ENCODE assay signal across 19 cellular contexts in genomic region chr21:46206163-46207005, GRCh38. TPM values are rescaled to one million over a fixed set of nuclear protein-coding genes. Genes with fewer than 3 reads are reported as not detected.
DNase-seq lines count a peak whose midpoint lies in the region; ATAC-seq and TF ChIP-seq lines count a peak whose summit lies in the region.
"Had no signal": no experiment of that assay in that cellular context is flagged by ENCODE, and none has a peak within 500 bp of the region (broad histone marks: within the 10 kb centered on the region; RNA-seq: fewer than 3 reads in every experiment).

No MANE protein-coding gene starts in this region.

- no peak overlapping the region for H3K27ac ChIP-seq in aorta (ENCODE audit: low read depth in 1 of 2, low read length in 2 of 2)
- H3K27ac ChIP-seq: 22Rv1, C4-2B, SJSA1 had no signal

- peaks cover 4 to 9% of the 10 kb centered on the region in 2 donors for H3K36me3 ChIP-seq in aorta (ENCODE audit: control insufficient read depth in 1 of 2, insufficient read depth in 2 of 2, low read length in 1 of 2)

- 90 to 93% methylated on average over 24 of the region's 24 CpGs for WGBS in aorta, 2 donors

- intact Hi-C loops in Right ventricle myocardium superior (cut with DNase I), result no loop called here
- intact Hi-C loops in left ventricle myocardium superior (cut with micrococcal nuclease), result no loop called here
- intact Hi-C loops in posterior vena cava (cut with DNase I), result no loop called here
- intact Hi-C loops in aorta (cut with DNase I), result loop anchor here in 1 of 2 donors (5.0 kb wide), 1 partner anchor 49 kb away; the partner anchor contains the start of gene FTCD

- DNase-seq in Right ventricle myocardium superior, result peak; percentile 34
- DNase-seq in left ventricle myocardium superior, result no peak
- DNase-seq in islet precursor cell, result peak; percentile 44
- peak; percentile 77 for DNase-seq in posterior vena cava (ENCODE audit: low spot score)
- peak; percentile 45 to 68 for DNase-seq in aorta
- no peak for DNase-seq in DMS79 treated with DMSO at 0.1 percent for 48 hours (lab: John Stamatoyannopoulos, UW)
- DNase-seq in HEK293T (ENCODE audit: extremely low spot score), result no peak
- DNase-seq: COR-L47, DMS153, H9, IMR-90, Kasumi-1, NCI-H1930, NCI-H2171, NCI-H510A had no signal

- no peaks in the 10 kb centered on the region for H3K4me1 ChIP-seq in aorta (ENCODE audit: control insufficient read depth in 1 of 2, insufficient read depth in 2 of 2, low read length in 2 of 2)
- H3K4me1 ChIP-seq: SJSA1 had no signal

- POLR2A ChIA-PET in HEK293T (lab: Yijun Ruan, JAX), result interaction anchor here (0.6 kb wide), 1 partner anchor 63 kb away, joined by 3 read pairs; no protein-coding TSS in a partner anchor

- no peaks in the 10 kb centered on the region for H3K9me3 ChIP-seq in aorta (ENCODE audit: control insufficient read depth, low read length)
- H3K9me3 ChIP-seq: SJSA1 had no signal

- CTCF ChIA-PET in HEK293T (lab: Yijun Ruan, JAX), result no interaction called here

- ATAC-seq in Right ventricle myocardium superior (ENCODE audit: poor library complexity) (no peak), left ventricle myocardium superior (no peak), aorta (ENCODE audit: low FRiP score) (no peak), HG02840 (IDR thresholded peaks at IDR 0.05; ENCODE audit: low FRiP score, unreplicated experiment) (no peak)

- H3K4me3 ChIP-seq in aorta (ENCODE audit: low read length in 2 of 2), result no peak overlapping the region
- H3K4me3 ChIP-seq: SJSA1 had no signal

- no peaks in the 10 kb centered on the region for H3K27me3 ChIP-seq in aorta (ENCODE audit: control insufficient read depth in 1 of 2, insufficient read depth in 2 of 2, low read length in 1 of 2)
- H3K27me3 ChIP-seq: SJSA1 had no signal

TF ChIP-seq in HEK293T, 16 proteins besides CTCF, POLR2A, EP300 and RAD21:
- TF ChIP-seq ELF4 (IDR thresholded peaks at IDR 0.05) (no peak), SUZ12 (IDR thresholded peaks at IDR 0.05) (no peak), HDGF (IDR thresholded peaks at IDR 0.05; ENCODE audit: borderline replicate concordance) (no peak), FOXM1 (IDR thresholded peaks at IDR 0.05; ENCODE audit: borderline replicate concordance) (no peak), FOXA1 (IDR thresholded peaks at IDR 0.05) (no peak), L3MBTL2 (conservative IDR thresholded peaks at IDR 0.05) (no peak), SP1 (IDR thresholded peaks at IDR 0.05) (no peak), BHLHE40 (IDR thresholded peaks at IDR 0.05; ENCODE audit: borderline replicate concordance) (no peak), ARNT (IDR thresholded peaks at IDR 0.05) (no peak), TARDBP (IDR thresholded peaks at IDR 0.05) (no peak), FOXK2 (IDR thresholded peaks at IDR 0.05) (no peak), LEF1 (IDR thresholded peaks at IDR 0.05; ENCODE audit: borderline replicate concordance) (no peak), ZNF384 (IDR thresholded peaks at IDR 0.05) (no peak), CTBP1 (IDR thresholded peaks at IDR 0.05; ENCODE audit: borderline replicate concordance) (no peak), NFRKB (IDR thresholded peaks at IDR 0.05) (no peak)
- TF ChIP-seq, protein P1, sequence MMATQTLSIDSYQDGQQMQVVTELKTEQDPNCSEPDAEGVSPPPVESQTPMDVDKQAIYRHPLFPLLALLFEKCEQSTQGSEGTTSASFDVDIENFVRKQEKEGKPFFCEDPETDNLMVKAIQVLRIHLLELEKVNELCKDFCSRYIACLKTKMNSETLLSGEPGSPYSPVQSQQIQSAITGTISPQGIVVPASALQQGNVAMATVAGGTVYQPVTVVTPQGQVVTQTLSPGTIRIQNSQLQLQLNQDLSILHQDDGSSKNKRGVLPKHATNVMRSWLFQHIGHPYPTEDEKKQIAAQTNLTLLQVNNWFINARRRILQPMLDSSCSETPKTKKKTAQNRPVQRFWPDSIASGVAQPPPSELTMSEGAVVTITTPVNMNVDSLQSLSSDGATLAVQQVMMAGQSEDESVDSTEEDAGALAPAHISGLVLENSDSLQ (IDR thresholded peaks at IDR 0.05), result no peak
TF ChIP-seq in HEK293T: peak in this region for 0.

RNA-seq across cellular contexts. Expression of gene SPATC1L, which starts 22.1 kb away (rescaled TPM):
- 6.3 TPM for total RNA-seq in Right ventricle myocardium superior
- total RNA-seq in left ventricle myocardium superior, result 12.0 TPM
- total RNA-seq in posterior vena cava, result 10 to 100 TPM in 1 of 2 donors, 1 to 10 TPM in 1; 8.4 to 10.9 TPM
- total RNA-seq in aorta, result 10 to 100 TPM in 1 of 2 donors, 1 to 10 TPM in 1; 5.2 to 12.4 TPM
- polyA plus RNA-seq in aorta, result 10 to 100 TPM in 1 of 2 donors, 1 to 10 TPM in 1; 2.4 to 47.9 TPM

RNA-seq across cellular contexts. Expression of gene LSS, which starts 22.2 kb away (rescaled TPM):
- total RNA-seq in Right ventricle myocardium superior (57.9 TPM), left ventricle myocardium superior (58.3 TPM), posterior vena cava (10 to 100 TPM; 42.5 to 65.0 TPM), aorta (10 to 100 TPM; 60.2 to 85.2 TPM)
- 10 to 100 TPM in 1 of 2 donors, 1 to 10 TPM in 1; 9.3 to 52.0 TPM for polyA plus RNA-seq in aorta

RNA-seq across cellular contexts. Expression of gene FTCD, which starts 51.0 kb away (rescaled TPM):
- total RNA-seq in Right ventricle myocardium superior (1.9 TPM), left ventricle myocardium superior (1.5 TPM), posterior vena cava (1 to 10 TPM in 1 of 2 donors, under 1 TPM in 1; 0.29 to 1.2 TPM), aorta (1 to 10 TPM; 1.1 to 2.6 TPM)
- 1 to 10 TPM in 1 of 2 donors, under 1 TPM in 1; 0.50 to 8.7 TPM for polyA plus RNA-seq in aorta
- total RNA-seq: IMR-90, SJSA1 had no signal

Comparison
In these comparisons a context has a peak if more than half of its experiments do, and no peak if none do; other contexts are left out.
1. DNase-seq: peak in Right ventricle myocardium superior (single experiment), islet precursor cell (single experiment), posterior vena cava (single experiment) and aorta (2 of 2); none in left ventricle myocardium superior (single experiment), DMS79 treated with DMSO at 0.1 percent for 48 hours (single experiment) and HEK293T (single experiment).